In the genomic region with DNA sequence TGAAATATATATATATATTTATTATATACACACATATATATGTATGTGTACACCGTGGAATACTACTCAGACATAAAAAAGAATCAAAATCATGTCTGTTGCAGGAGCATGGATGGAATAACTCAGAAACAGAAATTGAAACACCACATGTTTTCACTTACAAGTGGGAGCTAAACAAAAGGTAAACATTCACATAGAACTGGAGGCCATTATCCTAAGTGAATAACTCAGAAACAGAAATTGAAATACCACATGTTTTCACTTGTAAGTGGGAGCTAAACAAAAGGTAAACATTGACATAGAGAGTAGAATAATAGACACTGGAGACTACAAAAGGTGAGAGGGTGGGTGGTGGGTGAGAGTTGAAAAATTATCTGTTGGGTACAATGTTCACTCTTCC, we compare ENCODE assay signal across 28 cellular contexts.
"Had no signal": no experiment of that assay in that cellular context is flagged by ENCODE, and none has a peak within 500 bp of the region (broad histone marks: within the 10 kb centered on the region; RNA-seq: fewer than 3 reads in every experiment).

No MANE protein-coding gene starts in this region.

- ATAC-seq: activated CD4-positive, CD25-positive, alpha-beta regulatory T cell treated with anti-CD3 and anti-CD28 coated beads, Interleukin-2, amount 50 U/mL, for 24 hours; activated CD8-positive, alpha-beta T cell treated with anti-CD3 and anti-CD28 coated beads, Interleukin-2, amount 10 ng/mL, durations not matched to agents 7 days and 5 days; Panc1; Right ventricle myocardium inferior had no signal

- H3K9me3 ChIP-seq: adrenal gland, SJCRH30, SK-N-SH had no signal

- H3K36me3 ChIP-seq: adrenal gland, SJCRH30 had no signal

- H3K4me1 ChIP-seq: adrenal gland, SJCRH30 had no signal

- DNase-seq: activated CD4-positive, alpha-beta T cell treated with anti-CD3 and anti-CD28 coated beads for 4 hours; activated CD4-positive, alpha-beta T cell treated with anti-CD3 and anti-CD28 coated beads, Interleukin-2, amount 50 U/mL, for 4 hours; activated CD8-positive, alpha-beta memory T cell treated with anti-CD3 and anti-CD28 coated beads, Interleukin-2, amount 50 U/mL, for 48 hours; activated CD8-positive, alpha-beta T cell treated with anti-CD3 and anti-CD28 coated beads, Interleukin-2, amount 10 ng/mL, durations not matched to agents 7 days and 5 days; activated naive CD4-positive, alpha-beta T cell treated with anti-CD3 and anti-CD28 coated beads, Interleukin-2, amount 50 U/mL, for 16 hours; activated naive CD8-positive, alpha-beta T cell treated with anti-CD3 and anti-CD28 coated beads, Interleukin-2, amount 10 ng/mL, durations not matched to agents 7 days and 5 days; activated T-cell treated with anti-CD3 and anti-CD28 coated beads, Interleukin-2, amount 50 U/mL, for 1 hour; adrenal gland; anterior cingulate cortex; cerebellar nuclear complex; NCI-H1092; NCI-H1417; NCI-H1694; NCI-H2029; NCI-H2227 treated with DMSO at 0.1 percent for 48 hours; NCI-H446 treated with DMSO at 0.1 percent for 48 hours; NCI-H524 treated with DMSO at 0.1 percent for 48 hours; NCI-H82; NK-92 treated with Interleukin-12 subunit alpha and Interleukin-12 subunit beta, amount 100 ng/mL, for 24 hours; OCI-M1; RPMI8226; SJCRH30; SK-N-SH; T-helper 1 cell had no signal

- H3K27ac ChIP-seq: adrenal gland, SJCRH30, VCaP had no signal

- H3K27me3 ChIP-seq: adrenal gland, SJCRH30 had no signal

- H3K4me3 ChIP-seq: adrenal gland, SJCRH30 had no signal
